31 cellular contexts compared by ENCODE assay signal in the genomic region with DNA sequence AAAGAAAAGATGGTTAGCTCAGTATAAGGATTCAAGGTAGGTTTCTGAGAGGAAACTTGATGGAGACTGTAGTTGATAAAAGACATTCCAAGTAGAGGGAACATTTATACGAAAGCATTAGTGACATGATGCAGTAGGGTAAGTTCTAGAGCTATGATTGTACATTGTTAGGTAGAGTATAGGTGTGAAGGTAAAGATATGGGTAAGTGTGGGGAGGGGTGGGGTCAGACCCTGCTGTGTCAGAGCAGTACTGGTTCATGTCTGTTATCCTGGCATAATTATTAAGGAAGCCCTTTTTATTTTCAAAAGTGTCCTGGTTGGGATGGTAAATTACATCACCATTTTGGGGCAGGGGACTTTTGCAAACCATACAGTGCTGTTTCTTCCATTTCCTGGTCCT.
"Had no signal": no experiment of that assay in that cellular context is flagged by ENCODE, and none has a peak within 500 bp of the region (broad histone marks: within the 10 kb centered on the region; RNA-seq: fewer than 3 reads in every experiment).

No MANE protein-coding gene starts in this region.

- H3K36me3 ChIP-seq: adrenal gland, breast epithelium, cardiac muscle cell, esophagus muscularis mucosa, gastrocnemius medialis had no signal

- DNase-seq: activated CD4-positive, alpha-beta memory T cell treated with anti-CD3 and anti-CD28 coated beads for 36 hours; activated CD4-positive, alpha-beta T cell treated with anti-CD3 and anti-CD28 coated beads for 36 hours; activated CD4-positive, alpha-beta T cell treated with anti-CD3 and anti-CD28 coated beads, Interleukin-2, amount 10 ng/mL, durations not matched to agents 24 days and 14 days; activated CD4-positive, CD25-positive, alpha-beta regulatory T cell; activated CD4-positive, CD25-positive, alpha-beta regulatory T cell treated with anti-CD3 and anti-CD28 coated beads, Interleukin-2, amount 50 U/mL, for 72 hours; activated CD8-positive, alpha-beta memory T cell treated with anti-CD3 and anti-CD28 coated beads, Interleukin-2, amount 10 ng/mL, durations not matched to agents 7 days and 5 days; activated CD8-positive, alpha-beta memory T cell treated with anti-CD3 and anti-CD28 coated beads, Interleukin-2, amount 50 U/mL, for 4 hours; activated CD8-positive, alpha-beta T cell treated with anti-CD3 and anti-CD28 coated beads, Interleukin-2, amount 10 ng/mL, durations not matched to agents 7 days and 5 days; activated effector memory CD4-positive, alpha-beta T cell treated with anti-CD3 and anti-CD28 coated beads, Interleukin-2, amount 50 U/mL, for 16 hours; activated naive CD4-positive, alpha-beta T cell treated with anti-CD3 and anti-CD28 coated beads for 36 hours; activated naive CD8-positive, alpha-beta T cell treated with anti-CD3 and anti-CD28 coated beads for 36 hours; activated naive CD8-positive, alpha-beta T cell treated with anti-CD3 and anti-CD28 coated beads, Interleukin-2, amount 50 U/mL, for 24 hours; activated T-cell treated with anti-CD3 and anti-CD28 coated beads, Interleukin-2, amount 50 U/mL, for 1 hour; activated T-cell treated with anti-CD3 and anti-CD28 coated beads, Interleukin-2, amount 50 U/mL, for 48 hours; adrenal gland; amygdala; aorta; central memory CD4-positive, alpha-beta T cell; cerebellar nuclear complex; dorsolateral prefrontal cortex; effector memory CD4-positive, alpha-beta T cell; endodermal cell; erythroblast; foreskin keratinocyte; gastrocnemius medialis; glutamatergic neuron; T-helper 2 cell had no signal

- ATAC-seq: activated CD4-positive, alpha-beta T cell treated with anti-CD3 and anti-CD28 coated beads for 36 hours; activated CD8-positive, alpha-beta memory T cell treated with anti-CD3 and anti-CD28 coated beads, Interleukin-2, amount 10 ng/mL, durations not matched to agents 7 days and 5 days; activated CD8-positive, alpha-beta T cell treated with anti-CD3 and anti-CD28 coated beads, Interleukin-2, amount 10 ng/mL, durations not matched to agents 7 days and 5 days; activated naive CD8-positive, alpha-beta T cell treated with anti-CD3 and anti-CD28 coated beads, Interleukin-2, amount 50 U/mL, for 24 hours; foreskin keratinocyte; gastrocnemius medialis had no signal

- H3K9me3 ChIP-seq: adrenal gland, breast epithelium, esophagus muscularis mucosa, gastrocnemius medialis had no signal

- H3K4me1 ChIP-seq: adrenal gland, breast epithelium, foreskin keratinocyte had no signal

- H3K27ac ChIP-seq: adrenal gland, breast epithelium, cardiac muscle cell, coronary artery, dorsolateral prefrontal cortex, esophagus muscularis mucosa, foreskin keratinocyte, gastrocnemius medialis had no signal

- H3K27me3 ChIP-seq: adrenal gland, breast epithelium, cardiac muscle cell, esophagus muscularis mucosa, foreskin keratinocyte, gastrocnemius medialis had no signal

- H3K4me3 ChIP-seq: adrenal gland, breast epithelium, cardiac muscle cell, coronary artery, dorsolateral prefrontal cortex, esophagus muscularis mucosa, gastrocnemius medialis had no signal
